ENCODE assay signal across 8 cellular contexts in the genomic region with DNA sequence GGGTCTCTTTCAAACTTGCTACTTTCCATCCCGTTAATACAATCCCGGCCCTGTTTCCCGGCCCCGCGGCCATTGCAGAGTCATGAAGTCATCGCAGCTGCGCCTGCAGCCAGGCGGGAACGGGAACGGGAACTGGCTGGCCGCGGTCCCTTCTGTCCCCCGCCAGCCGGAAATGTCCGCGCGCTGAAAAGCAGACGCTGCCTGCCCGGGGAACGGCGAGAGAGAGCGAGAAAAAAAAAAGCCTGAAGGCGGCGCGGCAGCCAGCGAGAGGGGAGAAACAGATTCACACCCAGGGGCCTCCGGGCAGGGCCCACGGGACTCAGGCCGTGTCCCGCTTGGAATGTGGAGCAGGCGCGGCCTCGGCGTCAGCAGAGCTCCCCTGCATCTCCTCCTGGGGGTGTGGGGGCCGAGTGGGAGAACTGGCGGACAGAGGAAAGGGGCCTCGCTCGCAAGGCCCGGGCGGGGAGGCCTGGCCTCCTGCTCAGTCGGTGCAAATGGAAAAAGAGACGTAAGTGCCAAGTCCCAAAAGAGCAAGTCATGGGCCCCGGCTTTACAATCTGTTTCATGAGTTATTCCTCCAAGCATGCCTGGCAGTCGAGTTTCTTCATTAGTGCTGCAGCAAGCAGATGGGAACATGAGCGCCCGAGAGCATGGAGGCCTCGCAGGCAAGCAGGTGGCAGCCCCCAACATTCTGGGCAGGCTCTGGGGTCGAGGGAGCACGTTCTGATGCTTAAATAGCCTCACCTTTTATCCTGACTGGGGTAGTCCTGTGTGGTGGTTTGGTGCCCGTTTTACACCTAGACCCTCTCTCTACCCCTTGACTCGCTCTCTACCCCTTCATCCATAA.
DNase-seq lines count a peak whose midpoint lies in the region; ATAC-seq and TF ChIP-seq lines count a peak whose summit lies in the region.

No MANE protein-coding gene starts in this region.

- TF ChIP-seq CTCF in fibroblast of mammary gland (conservative IDR thresholded peaks at IDR 0.05; ENCODE audit: control insufficient read depth, insufficient read depth, low read depth, low read length) = no peak

- H3K27me3 Mint-ChIP-seq in T-cell = peaks cover 42 to 51% of the 10 kb centered on the region in 2 donors

- POLR2A ChIA-PET in T-cell (lab: Charles Lee) = no interaction called here

- peaks cover 2 to 5% (median 5%) of the 10 kb centered on the region in 3 donors for H3K4me1 Mint-ChIP-seq in T-cell

- no peak overlapping the region for H3K27ac Mint-ChIP-seq in T-cell

- CTCF ChIA-PET in T-cell (lab: Charles Lee) = no interaction called here

- no peaks in the 10 kb centered on the region for H3K36me3 Mint-ChIP-seq in T-cell

- no peak for ATAC-seq in T-cell (replicated peaks in 1 of 4)
- no peak for ATAC-seq in GM18858 (IDR thresholded peaks at IDR 0.05; ENCODE audit: unreplicated experiment)

- H3K9me3 Mint-ChIP-seq in T-cell = peaks cover 0 to 3% (median 0%) of the 10 kb centered on the region in 3 donors

- no peak overlapping the region for H3K4me3 ChIP-seq in fibroblast of mammary gland (ENCODE audit: control insufficient read depth, low read depth, low read length)

- DNase-seq in DMS 273 (lab: John Stamatoyannopoulos, UW; ENCODE audit: unreplicated experiment) (peak; percentile 80), DMS 273 treated with DMSO at 0.1 percent for 48 hours (lab: John Stamatoyannopoulos, UW) (no peak), T-cell (no peak), fibroblast of mammary gland (ENCODE audit: low read depth) (peak; percentile 69), mucosa of gallbladder (ENCODE audit: low spot score) (peak; percentile 68), ureter (ENCODE audit: low spot score) (peak; percentile 80), NCI-H1436 (lab: John Stamatoyannopoulos, UW) (no peak)

- H3K4me3 Mint-ChIP-seq in T-cell = peak overlapping the region; percentile 37 to 65 (median 62)

Comparison
In these comparisons a context has a peak if more than half of its experiments do, and no peak if none do; other contexts are left out.
1. DNase-seq: peak in DMS 273 (single experiment), fibroblast of mammary gland (single experiment), mucosa of gallbladder (single experiment) and ureter (single experiment); none in DMS 273 treated with DMSO at 0.1 percent for 48 hours (single experiment), T-cell (0 of 34) and NCI-H1436 (single experiment).